ENCODE assay signal across 1 cellular context in genomic region chr3:133192363-133192945, GRCh38.
TF ChIP-seq lines count a peak whose summit lies in the region.

No MANE protein-coding gene starts in this region.

TF ChIP-seq in SK-N-SH treated with all-trans-retinoic acid at 6 μM for 48 hours, 23 proteins besides CTCF, POLR2A, EP300 and RAD21 (continued from another document):
- TF ChIP-seq TSHZ2 (CRISPR knock-in tag; IDR thresholded peaks at IDR 0.05) (no peak), PPARA (CRISPR knock-in tag; IDR thresholded peaks at IDR 0.05; ENCODE audit: borderline replicate concordance) (no peak), CREB5 (CRISPR knock-in tag; IDR thresholded peaks at IDR 0.05; ENCODE audit: low read depth) (no peak), ZC3H10 (CRISPR knock-in tag; IDR thresholded peaks at IDR 0.05) (no peak)
